ENCODE assay signal across 1 cellular context in genomic region chr11:116833816-116834534, GRCh38.
TF ChIP-seq lines count a peak whose summit lies in the region.

No MANE protein-coding gene starts in this region.

TF ChIP-seq in liver, 16 proteins besides CTCF, POLR2A, EP300 and RAD21 (continued from another document):
- peak; percentile 10 for TF ChIP-seq ZBTB33 (IDR thresholded peaks at IDR 0.05)
- TF ChIP-seq FOXA2 (IDR thresholded peaks at IDR 0.05): peak; percentile 22
- TF ChIP-seq EGR1 (IDR thresholded peaks at IDR 0.05; ENCODE audit: low read depth in 2 of 2): no peak
- peak; percentile 64 to 68 for TF ChIP-seq RXRA (IDR thresholded peaks at IDR 0.05)
- TF ChIP-seq NR2F2 (IDR thresholded peaks at IDR 0.05): peak; percentile 6
- TF ChIP-seq HNF4G (IDR thresholded peaks at IDR 0.05): peak; percentile 39
- peak; percentile 11 for TF ChIP-seq REST (IDR thresholded peaks at IDR 0.05)
- no peak for TF ChIP-seq YY1 (IDR thresholded peaks at IDR 0.05)
- TF ChIP-seq JUND (IDR thresholded peaks at IDR 0.05): no peak
- peak; percentile 62 for TF ChIP-seq SP1 (IDR thresholded peaks at IDR 0.05)
- no peak for TF ChIP-seq GABPA (IDR thresholded peaks at IDR 0.05 in 1 of 2, conservative IDR thresholded peaks at IDR 0.05 in 1 of 2)
- no peak for TF ChIP-seq ATF3 (IDR thresholded peaks at IDR 0.05)
- no peak for TF ChIP-seq FOXA1 (IDR thresholded peaks at IDR 0.05)
